27 cellular contexts compared by ENCODE assay signal in genomic region chr3:52787246-52787645, GRCh38. TPM values are rescaled to one million over a fixed set of nuclear protein-coding genes. Genes with fewer than 3 reads are reported as not detected.
"Had no signal": no experiment of that assay in that cellular context is flagged by ENCODE, and none has a peak within 500 bp of the region (broad histone marks: within the 10 kb centered on the region; RNA-seq: fewer than 3 reads in every experiment).

No MANE protein-coding gene starts in this region.

- H3K9me3 ChIP-seq: esophagus muscularis mucosa, left lung, prostate gland, stomach, suprapubic skin, transverse colon, uterus had no signal

- H3K9me3 Mint-ChIP-seq: activated naive CD4-positive, alpha-beta T cell treated with anti-CD3 and anti-CD28 coated beads, Interleukin-2, amount 50 U/mL, for 24 hours; memory B cell; neural crest cell; stimulated activated memory B cell treated with anti-CD40 and anti-IgM and Interleukin-4, amounts not matched to agents 10 μg/mL and 1 μg/mL and 100 μg/mL, for 72 hours had no signal

- H3K4me3 ChIP-seq: esophagus muscularis mucosa, left lung, prostate gland, skin epidermis, stomach, suprapubic skin, transverse colon, uterus had no signal

- DNase-seq: activated CD4-positive, alpha-beta T cell treated with anti-CD3 and anti-CD28 coated beads for 1 hour; activated gamma-delta T cell treated with Interleukin-2 at 50 U/mL for 16 hours; activated T-cell treated with anti-CD3 and anti-CD28 coated beads, Interleukin-2, amount 50 U/mL, for 1 hour; brain microvascular endothelial cell; central memory CD4-positive, alpha-beta T cell; effector memory CD4-positive, alpha-beta T cell; head of caudate nucleus; stomach; transverse colon had no signal

- H3K27me3 ChIP-seq: brain microvascular endothelial cell, stomach, transverse colon, uterus had no signal

- H3K4me1 Mint-ChIP-seq: activated naive CD4-positive, alpha-beta T cell treated with anti-CD3 and anti-CD28 coated beads, Interleukin-2, amount 50 U/mL, for 24 hours; memory B cell; stimulated activated memory B cell treated with anti-CD40 and anti-IgM and Interleukin-4, amounts not matched to agents 10 μg/mL and 1 μg/mL and 100 μg/mL, for 72 hours had no signal

- H3K4me1 ChIP-seq: esophagus muscularis mucosa, left lung, prostate gland, stomach, transverse colon, uterus had no signal

- H3K27ac ChIP-seq: brain microvascular endothelial cell, esophagus muscularis mucosa, left lung, prostate gland, skin epidermis, stomach, suprapubic skin, transverse colon, uterus had no signal

- H3K36me3 Mint-ChIP-seq: activated naive CD4-positive, alpha-beta T cell treated with anti-CD3 and anti-CD28 coated beads, Interleukin-2, amount 50 U/mL, for 24 hours; memory B cell; stimulated activated memory B cell treated with anti-CD40 and anti-IgM and Interleukin-4, amounts not matched to agents 10 μg/mL and 1 μg/mL and 100 μg/mL, for 72 hours had no signal

- H3K4me3 Mint-ChIP-seq: activated naive CD4-positive, alpha-beta T cell treated with anti-CD3 and anti-CD28 coated beads, Interleukin-2, amount 50 U/mL, for 24 hours; memory B cell; neural crest cell; stimulated activated memory B cell treated with anti-CD40 and anti-IgM and Interleukin-4, amounts not matched to agents 10 μg/mL and 1 μg/mL and 100 μg/mL, for 72 hours had no signal

- H3K27ac Mint-ChIP-seq: memory B cell; stimulated activated memory B cell treated with anti-CD40 and anti-IgM and Interleukin-4, amounts not matched to agents 10 μg/mL and 1 μg/mL and 100 μg/mL, for 72 hours had no signal

- ATAC-seq: left lung; SK-N-SH treated with all-trans-retinoic acid at 6 μM for 48 hours; stimulated activated memory B cell treated with anti-CD40 and anti-IgM and Interleukin-4, amounts not matched to agents 10 μg/mL and 1 μg/mL and 100 μg/mL, for 72 hours had no signal

- H3K36me3 ChIP-seq: brain microvascular endothelial cell, esophagus muscularis mucosa, left lung, prostate gland, stomach, suprapubic skin, transverse colon, uterus had no signal

- H3K27me3 Mint-ChIP-seq: activated naive CD4-positive, alpha-beta T cell treated with anti-CD3 and anti-CD28 coated beads, Interleukin-2, amount 50 U/mL, for 24 hours had no signal

RNA-seq across cellular contexts. Expression of gene ITIH3, which starts 7.3 kb away (rescaled TPM):
- total RNA-seq: endothelial cell of umbilical vein, frontal cortex, kidney epithelial cell, mononuclear cell, myocyte, neural crest cell had no signal
- polyA plus RNA-seq: endothelial cell of umbilical vein had no signal

RNA-seq across cellular contexts. Expression of gene ITIH1, which starts 9.8 kb away (rescaled TPM):
- total RNA-seq: dermis microvascular lymphatic vessel endothelial cell, endothelial cell of umbilical vein, esophagus muscularis mucosa, frontal cortex, kidney epithelial cell, myocyte, neural crest cell, osteocyte, stomach, transverse colon had no signal
- polyA plus RNA-seq: endothelial cell of umbilical vein had no signal

RNA-seq across cellular contexts. Expression of gene MUSTN1, which starts 47.6 kb away (rescaled TPM):
- total RNA-seq: dermis microvascular lymphatic vessel endothelial cell, frontal cortex, kidney epithelial cell had no signal
